In genomic region chr22:41448189-41448808, GRCh38 we compare ENCODE assay signal across 8 cellular contexts. TPM values are rescaled to one million over a fixed set of nuclear protein-coding genes. Genes with fewer than 3 reads are reported as not detected.
DNase-seq lines count a peak whose midpoint lies in the region; ATAC-seq and TF ChIP-seq lines count a peak whose summit lies in the region.

No MANE protein-coding gene starts in this region.

- peak; percentile 71 for ATAC-seq in activated T-helper 17 cell treated with anti-CD3 and anti-CD28 coated beads, Interleukin-2, amount 50 U/mL, for 72 hours (replicated peaks)
- peak; percentile 64 for ATAC-seq in naive B cell (ENCODE audit: low read depth in 2 of 2)
- peak; percentile 79 for ATAC-seq in stimulated activated effector memory CD8-positive, alpha-beta T cell treated with anti-CD3 and anti-CD28 coated beads, Interleukin-12 subunit alpha, Interleukin-12 subunit beta, amount 100 ng/mL, for 72 hours

- H3K4me3 ChIP-seq in GM23248 (peak overlapping the region; percentile 86), fibroblast of lung (replicated peaks in 1 of 4; ENCODE audit: control extremely low read depth in 1 of 4, insufficient read depth in 1 of 4, low read depth in 3 of 4, low read length in 4 of 4) (peak overlapping the region; percentile 68 to 98 (median 87))

- no peaks in the 10 kb centered on the region for H3K9me3 Mint-ChIP-seq in activated T-helper 17 cell treated with anti-CD3 and anti-CD28 coated beads, Interleukin-2, amount 50 U/mL, for 72 hours
- no peaks in the 10 kb centered on the region for H3K9me3 Mint-ChIP-seq in naive B cell
- no peaks in the 10 kb centered on the region for H3K9me3 Mint-ChIP-seq in stimulated activated effector memory CD8-positive, alpha-beta T cell treated with anti-CD3 and anti-CD28 coated beads, Interleukin-12 subunit alpha, Interleukin-12 subunit beta, amount 100 ng/mL, for 72 hours

- H3K4me3 Mint-ChIP-seq in activated T-helper 17 cell treated with anti-CD3 and anti-CD28 coated beads, Interleukin-2, amount 50 U/mL, for 72 hours = peak overlapping the region; percentile 85
- peak overlapping the region; percentile 84 to 100 (median 93) for H3K4me3 Mint-ChIP-seq in naive B cell
- H3K4me3 Mint-ChIP-seq in stimulated activated effector memory CD8-positive, alpha-beta T cell treated with anti-CD3 and anti-CD28 coated beads, Interleukin-12 subunit alpha, Interleukin-12 subunit beta, amount 100 ng/mL, for 72 hours = peak overlapping the region; percentile 99

- H2AFZ ChIP-seq in GM23248 (peak overlapping the region; percentile 97), fibroblast of lung (ENCODE audit: low read length) (peak overlapping the region; percentile 63)

- H3K27me3 ChIP-seq in GM23248 (replicated peaks; ENCODE audit: insufficient read depth) (no peaks in the 10 kb centered on the region), fibroblast of lung (ENCODE audit: control insufficient read depth, insufficient read depth, low read length) (no peaks in the 10 kb centered on the region)

- H3K27ac Mint-ChIP-seq in activated T-helper 17 cell treated with anti-CD3 and anti-CD28 coated beads, Interleukin-2, amount 50 U/mL, for 72 hours = peak overlapping the region; percentile 86
- peak overlapping the region; percentile 94 to 100 (median 98) for H3K27ac Mint-ChIP-seq in naive B cell
- peak overlapping the region; percentile 99 for H3K27ac Mint-ChIP-seq in stimulated activated effector memory CD8-positive, alpha-beta T cell treated with anti-CD3 and anti-CD28 coated beads, Interleukin-12 subunit alpha, Interleukin-12 subunit beta, amount 100 ng/mL, for 72 hours

- no peaks in the 10 kb centered on the region for H3K9me2 ChIP-seq in GM23248 (ENCODE audit: insufficient read depth)

- H4K20me1 ChIP-seq in GM23248 (ENCODE audit: insufficient read depth) (no peaks in the 10 kb centered on the region), fibroblast of lung (ENCODE audit: control insufficient read depth, extremely low read depth, insufficient read depth, low read length) (no peaks in the 10 kb centered on the region)

- H3K36me3 Mint-ChIP-seq in activated T-helper 17 cell treated with anti-CD3 and anti-CD28 coated beads, Interleukin-2, amount 50 U/mL, for 72 hours (ENCODE audit: low read depth) = peaks cover 52% of the 10 kb centered on the region
- H3K36me3 Mint-ChIP-seq in naive B cell = no peaks in the 10 kb centered on the region
- H3K36me3 Mint-ChIP-seq in stimulated activated effector memory CD8-positive, alpha-beta T cell treated with anti-CD3 and anti-CD28 coated beads, Interleukin-12 subunit alpha, Interleukin-12 subunit beta, amount 100 ng/mL, for 72 hours = peaks cover 54% of the 10 kb centered on the region

- peak overlapping the region; percentile 98 for H3K9ac ChIP-seq in GM23248
- H3K9ac ChIP-seq in fibroblast of lung (ENCODE audit: insufficient read depth, low read length) = peak overlapping the region; percentile 90

- DNase-seq in DMS53 (lab: John Stamatoyannopoulos, UW) (peak; percentile 98), GM23248 (peak; percentile 99), LHCN-M2 (ENCODE audit: low read depth) (peak; percentile 99), RPMI7951 (ENCODE audit: low read depth) (peak; percentile 99), fibroblast of lung (ENCODE audit: low read depth in 2 of 2) (peak; percentile 99 to 100), naive B cell (peak; percentile 92)
- peak; percentile 72 to 92 for DNase-seq in stimulated activated effector memory CD8-positive, alpha-beta T cell treated with anti-CD3 and anti-CD28 coated beads, Interleukin-12 subunit alpha, Interleukin-12 subunit beta, amount 100 ng/mL, for 72 hours (ENCODE audit: low spot score in 2 of 2)

- H3K4me1 ChIP-seq in GM23248 (ENCODE audit: insufficient read depth) = peaks cover 3% of the 10 kb centered on the region; the same call in 1 of the 2 replicates
- H3K4me1 ChIP-seq in fibroblast of lung (ENCODE audit: control insufficient read depth, extremely low read depth, insufficient read depth, low read length) = no peaks in the 10 kb centered on the region

- H3K27ac ChIP-seq in GM23248 (peak overlapping the region; percentile 93), fibroblast of lung (ENCODE audit: insufficient read depth, low read length) (peak overlapping the region; percentile 98)

- H3K9me3 ChIP-seq in GM23248 (ENCODE audit: low read depth) (no peaks in the 10 kb centered on the region), fibroblast of lung (ENCODE audit: control insufficient read depth, insufficient read depth, low read depth, low read length) (no peaks in the 10 kb centered on the region)

- H3F3A ChIP-seq in GM23248 (ENCODE audit: insufficient read depth) = peaks cover 32% of the 10 kb centered on the region

- H3K36me3 ChIP-seq in GM23248 (ENCODE audit: low read depth) (peaks cover under 1% of the 10 kb centered on the region; the same call in 1 of the 2 replicates), fibroblast of lung (ENCODE audit: control insufficient read depth, insufficient read depth, low read length) (peaks cover 2% of the 10 kb centered on the region)

- H3K27me3 Mint-ChIP-seq in activated T-helper 17 cell treated with anti-CD3 and anti-CD28 coated beads, Interleukin-2, amount 50 U/mL, for 72 hours = no peaks in the 10 kb centered on the region
- H3K27me3 Mint-ChIP-seq in naive B cell = no peaks in the 10 kb centered on the region

- peaks cover 33% of the 10 kb centered on the region for H3K79me2 ChIP-seq in GM23248 (ENCODE audit: insufficient read depth)
- peaks cover 33% of the 10 kb centered on the region for H3K79me2 ChIP-seq in fibroblast of lung (ENCODE audit: control insufficient read depth, insufficient read depth, low read length)

- peaks cover 11% of the 10 kb centered on the region for H3K4me1 Mint-ChIP-seq in activated T-helper 17 cell treated with anti-CD3 and anti-CD28 coated beads, Interleukin-2, amount 50 U/mL, for 72 hours
- peaks cover 33 to 40% (median 39%) of the 10 kb centered on the region in 3 donors for H3K4me1 Mint-ChIP-seq in naive B cell
- H3K4me1 Mint-ChIP-seq in stimulated activated effector memory CD8-positive, alpha-beta T cell treated with anti-CD3 and anti-CD28 coated beads, Interleukin-12 subunit alpha, Interleukin-12 subunit beta, amount 100 ng/mL, for 72 hours = peaks cover 20% of the 10 kb centered on the region

- no peak for TF ChIP-seq CTCF in fibroblast of lung (conservative IDR thresholded peaks at IDR 0.05 in 1 of 2, IDR thresholded peaks at IDR 0.05 in 1 of 2; ENCODE audit: low read depth in 1 of 2, low read length in 2 of 2)

- H3K4me2 ChIP-seq in GM23248 (ENCODE audit: unreplicated experiment) (peak overlapping the region; percentile 98), fibroblast of lung (ENCODE audit: extremely low read depth, insufficient read depth, low read length) (peak overlapping the region; percentile 96)

- in situ Hi-C loops in GM23248 (cut with MboI) = no loop called here

- 1 to 2% methylated on average over 21 to 28 of the region's 28 CpGs for WGBS in GM23248 (ENCODE audit: low coverage in 1 of 2, low lambda C conversion rate in 2 of 2, missing lambda C conversion rate in 2 of 2), 2 experiments

RNA-seq across cellular contexts. Expression of gene TOB2, which starts 1.7 kb away (rescaled TPM):
- 29.0 and 35.7 TPM in 2 replicates for total RNA-seq in GM23248 (2014; rRNA removed; shearing (Covaris generic))
- polyA plus RNA-seq in GM23248 (2016; fragmentation: Nextera tagmentation; extraction: Ambion mirVana) = 29.6 and 31.1 TPM in 2 replicates
- 17.8 and 22.9 TPM in 2 replicates for total RNA-seq in LHCN-M2 (2014; rRNA removed)
- 17.6 TPM for polyA plus RNA-seq in LHCN-M2 (2012)
- total RNA-seq in RPMI7951 (2014; rRNA removed; shearing (Covaris generic)) = 11.5 and 14.2 TPM in 2 replicates
- 10 to 100 TPM; 38.5 to 40.8 TPM for total RNA-seq in activated T-helper 17 cell treated with anti-CD3 and anti-CD28 coated beads, Interleukin-2, amount 50 U/mL, for 72 hours
- 19.5 and 20.6 TPM in 2 replicates for total RNA-seq in fibroblast of lung
- 19.5 and 20.9 TPM in 2 replicates for polyA plus RNA-seq in fibroblast of lung
- polyA plus RNA-seq in fibroblast of lung (2012) = 25.6 and 32.7 TPM in 2 replicates
- polyA minus RNA-seq in fibroblast of lung (ENCODE audit: low replicate concordance) = 71.1 and 71.9 TPM in 2 replicates
- polyA plus RNA-seq in naive B cell (ENCODE audit: low read depth in 6 of 6) = 10 to 100 TPM; 14.0 to 24.0 (median 22.2) TPM

RNA-seq across cellular contexts. Expression of gene PHF5A, which starts 20.2 kb away (rescaled TPM):
- 41.9 and 53.4 TPM in 2 replicates for total RNA-seq in GM23248 (2014; rRNA removed; shearing (Covaris generic))
- polyA plus RNA-seq in GM23248 (2016; fragmentation: Nextera tagmentation; extraction: Ambion mirVana) (13.1 and 13.7 TPM in 2 replicates), fibroblast of lung (61.5 and 82.7 TPM in 2 replicates), naive B cell (ENCODE audit: low read depth in 6 of 6) (10 to 100 TPM; 20.5 to 34.2 (median 26.7) TPM)
- total RNA-seq in LHCN-M2 (2014; rRNA removed) (71.5 and 80.7 TPM in 2 replicates), fibroblast of lung (63.3 and 64.2 TPM in 2 replicates)
- polyA plus RNA-seq in LHCN-M2 (2012) = 51.6 TPM
- 55.6 and 59.7 TPM in 2 replicates for total RNA-seq in RPMI7951 (2014; rRNA removed; shearing (Covaris generic))
- total RNA-seq in activated T-helper 17 cell treated with anti-CD3 and anti-CD28 coated beads, Interleukin-2, amount 50 U/mL, for 72 hours = 10 to 100 TPM; 34.3 to 92.0 TPM
- 41.9 and 53.4 TPM in 2 replicates for polyA plus RNA-seq in fibroblast of lung (2012)
- polyA minus RNA-seq in fibroblast of lung (ENCODE audit: low replicate concordance) = 16.5 and 18.3 TPM in 2 replicates

RNA-seq across cellular contexts. Expression of gene ACO2, which starts 20.6 kb away (rescaled TPM):
- 41.5 and 60.4 TPM in 2 replicates for total RNA-seq in GM23248 (2014; rRNA removed; shearing (Covaris generic))
- polyA plus RNA-seq in GM23248 (2016; fragmentation: Nextera tagmentation; extraction: Ambion mirVana) = 68.1 and 68.7 TPM in 2 replicates
- 61.2 and 64.4 TPM in 2 replicates for total RNA-seq in LHCN-M2 (2014; rRNA removed)
- 76.4 TPM for polyA plus RNA-seq in LHCN-M2 (2012)
- total RNA-seq in RPMI7951 (2014; rRNA removed; shearing (Covaris generic)) = 38.5 and 43.7 TPM in 2 replicates
- 100 to 1,000 TPM in 1 of 2 donors, 10 to 100 TPM in 1; 67.8 to 106 TPM for total RNA-seq in activated T-helper 17 cell treated with anti-CD3 and anti-CD28 coated beads, Interleukin-2, amount 50 U/mL, for 72 hours
- 60.4 and 80.3 TPM in 2 replicates for total RNA-seq in fibroblast of lung
- polyA plus RNA-seq in fibroblast of lung = 37.6 and 52.6 TPM in 2 replicates
- polyA plus RNA-seq in fibroblast of lung (2012) = 58.1 and 76.0 TPM in 2 replicates
- polyA minus RNA-seq in fibroblast of lung (ENCODE audit: low replicate concordance) = 145 and 147 TPM in 2 replicates
- polyA plus RNA-seq in naive B cell (ENCODE audit: low read depth in 6 of 6) = 100 to 1,000 TPM in 3 of 6 donors, 10 to 100 TPM in 3; 88.9 to 124 (median 106) TPM

Comparison
In these comparisons a context has a peak if more than half of its experiments do, and no peak if none do; other contexts are left out.
1. Peak in every context shown above with its lines: DNase-seq, ATAC-seq, H3K4me3 ChIP-seq and H3K27ac ChIP-seq.